In the genomic region with DNA sequence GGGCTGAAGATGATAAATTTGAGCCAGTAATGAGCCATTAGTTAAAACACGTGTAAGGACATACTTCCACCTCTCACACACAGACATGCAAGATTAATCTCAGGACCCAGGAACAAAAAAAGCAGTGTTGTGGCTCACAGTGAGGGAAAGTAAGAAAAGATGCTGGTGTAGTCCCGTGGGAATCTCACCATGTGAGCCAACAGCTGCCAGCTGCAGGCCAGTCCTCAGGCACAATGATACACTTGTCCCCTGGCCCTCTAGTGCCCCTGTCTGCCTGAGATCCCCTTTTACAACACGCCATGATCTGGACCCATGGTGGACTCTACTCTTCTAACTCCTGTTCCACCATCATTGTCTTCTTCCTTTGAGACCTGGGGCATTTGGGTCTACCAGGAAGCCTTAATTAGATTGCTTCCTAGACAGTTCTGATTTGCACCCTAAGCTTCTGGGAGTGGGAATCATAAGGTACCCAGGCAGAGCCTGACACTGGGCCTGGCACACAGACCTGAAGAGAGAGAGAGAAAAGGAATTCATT, we compare ENCODE assay signal across 26 cellular contexts.
"Had no signal": no experiment of that assay in that cellular context is flagged by ENCODE, and none has a peak within 500 bp of the region (broad histone marks: within the 10 kb centered on the region; RNA-seq: fewer than 3 reads in every experiment).

No MANE protein-coding gene starts in this region.

- FAIRE-seq: frontal cortex, keratinocyte, TTC549 had no signal

- H3K9me3 Mint-ChIP-seq: activated T-helper 1 cell treated with anti-CD3 and anti-CD28 coated beads, Interleukin-12 subunit alpha, Interleukin-12 subunit beta, Interleukin-2, Interleukin-4 antibody, amounts not matched to agents 30 ng/mL and 10 ng/mL and 1 ng/mL, durations not matched to agents 14 hours and 24 hours and 36 hours; endodermal cell; nephron progenitor cell; T-helper 1 cell treated with Interleukin-12 subunit alpha and Interleukin-12 subunit beta and Interleukin-4 antibody, amounts not matched to agents 30 μg/mL and 1 μg/mL, for 36 hours had no signal

- H3K9ac ChIP-seq: parathyroid adenoma had no signal

- ATAC-seq: left cardiac atrium, left ventricle myocardium superior, right cardiac atrium had no signal

- H3K36me3 Mint-ChIP-seq: naive B cell had no signal

- H3K4me1 Mint-ChIP-seq: naive B cell, nephron progenitor cell had no signal

- DNase-seq: activated CD4-positive, alpha-beta T cell treated with anti-CD3 and anti-CD28 coated beads for 4 hours; activated CD4-positive, alpha-beta T cell treated with anti-CD3 and anti-CD28 coated beads, Interleukin-2, amount 50 U/mL, for 4 hours; activated CD8-positive, alpha-beta memory T cell treated with anti-CD3 and anti-CD28 coated beads for 24 hours; activated gamma-delta T cell treated with Interleukin-2 at 50 U/mL for 16 hours; activated naive CD4-positive, alpha-beta T cell treated with anti-CD3 and anti-CD28 coated beads, Interleukin-2, amount 50 U/mL, for 16 hours; amniotic stem cell; central memory CD4-positive, alpha-beta T cell; endodermal cell; esophagus squamous epithelium; glutamatergic neuron; left cardiac atrium; left ventricle myocardium superior; naive B cell; nephron progenitor cell; right cardiac atrium; spleen; stimulated activated naive CD4-positive, alpha-beta T cell treated with Interleukin-2 at 50 U/mL for 16 hours; T-helper 9 cell had no signal

- H3K4me3 ChIP-seq: esophagus squamous epithelium, spleen, tibial nerve had no signal

- H2AFZ ChIP-seq: parathyroid adenoma had no signal

- H3K79me2 ChIP-seq: parathyroid adenoma had no signal

- H3K27ac Mint-ChIP-seq: activated T-helper 1 cell treated with anti-CD3 and anti-CD28 coated beads, Interleukin-12 subunit alpha, Interleukin-12 subunit beta, Interleukin-2, Interleukin-4 antibody, amounts not matched to agents 30 ng/mL and 10 ng/mL and 1 ng/mL, durations not matched to agents 14 hours and 24 hours and 36 hours; endodermal cell; naive B cell; nephron progenitor cell; T-helper 1 cell treated with Interleukin-12 subunit alpha and Interleukin-12 subunit beta and Interleukin-4 antibody, amounts not matched to agents 30 μg/mL and 1 μg/mL, for 36 hours had no signal

- H3K4me3 Mint-ChIP-seq: activated T-helper 1 cell treated with anti-CD3 and anti-CD28 coated beads, Interleukin-12 subunit alpha, Interleukin-12 subunit beta, Interleukin-2, Interleukin-4 antibody, amounts not matched to agents 30 ng/mL and 10 ng/mL and 1 ng/mL, durations not matched to agents 14 hours and 24 hours and 36 hours; endodermal cell; naive B cell; nephron progenitor cell; T-helper 1 cell treated with Interleukin-12 subunit alpha and Interleukin-12 subunit beta and Interleukin-4 antibody, amounts not matched to agents 30 μg/mL and 1 μg/mL, for 36 hours had no signal

- H3K9me3 ChIP-seq: esophagus squamous epithelium, spleen, tibial nerve had no signal

- H3K27ac ChIP-seq: esophagus squamous epithelium, parathyroid adenoma, spleen, tibial nerve, VCaP had no signal

- H3K36me3 ChIP-seq: esophagus squamous epithelium, spleen, tibial nerve had no signal

- H3K4me1 ChIP-seq: esophagus squamous epithelium, parathyroid adenoma, spleen, tibial nerve had no signal
